14 cellular contexts compared by ENCODE assay signal in the genomic region with DNA sequence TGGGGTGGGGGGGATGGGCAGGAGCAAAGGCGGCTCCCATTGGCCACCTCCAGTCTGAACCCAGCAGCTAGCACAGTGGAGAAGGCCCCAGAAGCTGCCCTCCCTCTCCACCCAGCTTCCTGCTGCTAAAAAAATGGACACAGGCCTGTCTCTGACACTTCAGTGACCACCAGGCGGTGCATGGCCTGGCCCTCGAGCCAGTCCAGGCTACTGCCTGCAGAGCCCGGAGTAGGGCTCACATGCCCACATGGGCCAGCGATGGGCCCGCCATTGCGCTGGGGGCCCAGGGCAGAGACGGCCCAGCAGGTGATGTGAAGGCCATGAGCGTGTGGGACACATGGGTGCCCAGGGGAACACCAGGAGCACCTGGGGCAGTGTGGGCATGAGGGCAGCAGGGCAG.
"Had no signal": no experiment of that assay in that cellular context is flagged by ENCODE, and none has a peak within 500 bp of the region (broad histone marks: within the 10 kb centered on the region; RNA-seq: fewer than 3 reads in every experiment).

No MANE protein-coding gene starts in this region.

- H3K9me3 Mint-ChIP-seq: effector memory CD8-positive, alpha-beta T cell; naive thymus-derived CD8-positive, alpha-beta T cell had no signal

- H3K27me3 ChIP-seq: heart left ventricle, vagina had no signal

- H3K4me1 ChIP-seq: left lung had no signal

- H3K36me3 ChIP-seq: heart left ventricle, left lung, vagina had no signal

- H3K27ac ChIP-seq: heart left ventricle, left lung, vagina had no signal

- H3K27ac Mint-ChIP-seq: activated naive CD8-positive, alpha-beta T cell; dendritic cell treated with granulocyte-macrophage colony-stimulating factor and Interleukin-4, amounts not matched to agents 40 ng/mL and 50 ng/mL, for 4 days; effector memory CD8-positive, alpha-beta T cell; memory B cell; naive thymus-derived CD8-positive, alpha-beta T cell; stimulated activated memory B cell treated with anti-CD40 and anti-IgM and Interleukin-4, amounts not matched to agents 10 μg/mL and 1 μg/mL and 100 μg/mL, for 72 hours had no signal

- H3K4me3 Mint-ChIP-seq: activated naive CD8-positive, alpha-beta T cell; effector memory CD8-positive, alpha-beta T cell; memory B cell; naive thymus-derived CD8-positive, alpha-beta T cell; stimulated activated memory B cell treated with anti-CD40 and anti-IgM and Interleukin-4, amounts not matched to agents 10 μg/mL and 1 μg/mL and 100 μg/mL, for 72 hours had no signal

- DNase-seq: activated CD4-positive, alpha-beta T cell treated with anti-CD3 and anti-CD28 coated beads, Interleukin-2, amount 50 U/mL, for 1 hour; activated CD8-positive, alpha-beta memory T cell treated with anti-CD3 and anti-CD28 coated beads for 24 hours; activated gamma-delta T cell treated with Interleukin-2 at 50 U/mL for 16 hours; effector memory CD8-positive, alpha-beta T cell; naive thymus-derived CD8-positive, alpha-beta T cell; stimulated activated CD4-positive, alpha-beta T cell treated with anti-CD3 and anti-CD28 coated beads, Interleukin-2, amount 100 ng/mL, for 48 hours had no signal

- H3K9me3 ChIP-seq: heart left ventricle, left lung, vagina had no signal

- H3K36me3 Mint-ChIP-seq: activated naive CD8-positive, alpha-beta T cell; memory B cell; naive thymus-derived CD8-positive, alpha-beta T cell; stimulated activated memory B cell treated with anti-CD40 and anti-IgM and Interleukin-4, amounts not matched to agents 10 μg/mL and 1 μg/mL and 100 μg/mL, for 72 hours had no signal

- H3K4me3 ChIP-seq: heart left ventricle, left lung, vagina had no signal

- ATAC-seq: activated CD4-positive, CD25-positive, alpha-beta regulatory T cell treated with anti-CD3 and anti-CD28 coated beads, Interleukin-2, amount 50 U/mL, for 24 hours; effector memory CD8-positive, alpha-beta T cell; left lung; naive thymus-derived CD8-positive, alpha-beta T cell; stimulated activated memory B cell treated with anti-CD40 and anti-IgM and Interleukin-4, amounts not matched to agents 10 μg/mL and 1 μg/mL and 100 μg/mL, for 72 hours had no signal
